In genomic region chr7:2602736-2603387, GRCh38 we compare ENCODE assay signal across 20 cellular contexts.
"Had no signal": no experiment of that assay in that cellular context is flagged by ENCODE, and none has a peak within 500 bp of the region (broad histone marks: within the 10 kb centered on the region; RNA-seq: fewer than 3 reads in every experiment).

No MANE protein-coding gene starts in this region.

- H3K36me3 Mint-ChIP-seq: activated naive CD8-positive, alpha-beta T cell treated with anti-CD3 and anti-CD28 coated beads for 36 hours; WTC11 had no signal

- H3K27ac Mint-ChIP-seq: activated naive CD8-positive, alpha-beta T cell treated with anti-CD3 and anti-CD28 coated beads for 36 hours; mesothelial cell of epicardium; nephron; T-helper 1 cell treated with Interleukin-12 subunit alpha and Interleukin-12 subunit beta and Interleukin-4 antibody, amounts not matched to agents 30 μg/mL and 1 μg/mL, for 36 hours had no signal

- H3K4me3 Mint-ChIP-seq: activated naive CD8-positive, alpha-beta T cell treated with anti-CD3 and anti-CD28 coated beads for 36 hours; mesothelial cell of epicardium; nephron; T-helper 1 cell treated with Interleukin-12 subunit alpha and Interleukin-12 subunit beta and Interleukin-4 antibody, amounts not matched to agents 30 μg/mL and 1 μg/mL, for 36 hours; WTC11 had no signal

- H3K27me3 ChIP-seq: body of pancreas, cardiac muscle cell, upper lobe of left lung had no signal

- H3K9me3 ChIP-seq: body of pancreas, upper lobe of left lung had no signal

- FAIRE-seq: endometrium had no signal

- H3K4me3 ChIP-seq: body of pancreas, cardiac muscle cell, smooth muscle cell, upper lobe of left lung had no signal

- H3K9me3 Mint-ChIP-seq: activated naive CD8-positive, alpha-beta T cell treated with anti-CD3 and anti-CD28 coated beads for 36 hours; mesothelial cell of epicardium; nephron; T-helper 1 cell treated with Interleukin-12 subunit alpha and Interleukin-12 subunit beta and Interleukin-4 antibody, amounts not matched to agents 30 μg/mL and 1 μg/mL, for 36 hours; WTC11 had no signal

- H3K27me3 Mint-ChIP-seq: activated naive CD8-positive, alpha-beta T cell treated with anti-CD3 and anti-CD28 coated beads for 36 hours had no signal

- H3K4me1 Mint-ChIP-seq: activated naive CD8-positive, alpha-beta T cell treated with anti-CD3 and anti-CD28 coated beads for 36 hours; mesothelial cell of epicardium had no signal

- ATAC-seq: body of pancreas; left lobe of liver; sciatic nerve; stimulated activated naive CD8-positive, alpha-beta T cell treated with anti-CD3 and anti-CD28 coated beads, Interleukin-15, Interleukin-2, amounts not matched to agents 100 U/mL and 50 U/mL, for 24 hours; WTC11 had no signal

- H3K4me2 ChIP-seq: smooth muscle cell had no signal

- DNase-seq: activated naive CD4-positive, alpha-beta T cell; activated naive CD8-positive, alpha-beta T cell treated with anti-CD3 and anti-CD28 coated beads for 36 hours; activated T-cell treated with anti-CD3 and anti-CD28 coated beads, Interleukin-2, amount 50 U/mL, for 1 hour; body of pancreas; effector CD4-positive, alpha-beta T cell; foreskin fibroblast; occipital lobe; stimulated activated CD4-positive, alpha-beta T cell treated with anti-CD3 and anti-CD28 coated beads, Interleukin-15, amount 100 ng/mL, for 24 hours; stimulated activated naive CD8-positive, alpha-beta T cell treated with anti-CD3 and anti-CD28 coated beads, Interleukin-15, Interleukin-2, amounts not matched to agents 100 U/mL and 50 U/mL, for 24 hours; T1000; upper lobe of left lung had no signal

- H3K4me1 ChIP-seq: body of pancreas had no signal

- H3K27ac ChIP-seq: body of pancreas, cardiac muscle cell, upper lobe of left lung had no signal
